Comparison of ENCODE assay signal across 11 cellular contexts in genomic region chr2:98438190-98439133, GRCh38. TPM values are rescaled to one million over a fixed set of nuclear protein-coding genes. Genes with fewer than 3 reads are reported as not detected.
DNase-seq lines count a peak whose midpoint lies in the region; ATAC-seq and TF ChIP-seq lines count a peak whose summit lies in the region.
"Had no signal": no experiment of that assay in that cellular context is flagged by ENCODE, and none has a peak within 500 bp of the region (broad histone marks: within the 10 kb centered on the region; RNA-seq: fewer than 3 reads in every experiment).

No MANE protein-coding gene starts in this region.

- H3K4me1 Mint-ChIP-seq in activated T-helper 1 cell treated with anti-CD3 and anti-CD28 coated beads, Interleukin-12 subunit alpha, Interleukin-12 subunit beta, Interleukin-2, Interleukin-4 antibody, amounts not matched to agents 30 ng/mL and 10 ng/mL and 1 ng/mL, durations not matched to agents 14 hours and 24 hours and 36 hours (ENCODE audit: low read depth): peaks cover 45% of the 10 kb centered on the region

- H3K27me3 Mint-ChIP-seq in activated T-helper 1 cell treated with anti-CD3 and anti-CD28 coated beads, Interleukin-12 subunit alpha, Interleukin-12 subunit beta, Interleukin-2, Interleukin-4 antibody, amounts not matched to agents 30 ng/mL and 10 ng/mL and 1 ng/mL, durations not matched to agents 14 hours and 24 hours and 36 hours (ENCODE audit: insufficient read depth): no peaks in the 10 kb centered on the region

- H3K4me3 ChIP-seq in GM12865 (ENCODE audit: low read depth, low read length): no peak overlapping the region

- ATAC-seq in GM19452 (IDR thresholded peaks at IDR 0.05; ENCODE audit: unreplicated experiment): peak; percentile 93
- peak; percentile 76 for ATAC-seq in HG03066 (IDR thresholded peaks at IDR 0.05; ENCODE audit: low read depth, unreplicated experiment)
- ATAC-seq in GM19397 (IDR thresholded peaks at IDR 0.05; ENCODE audit: unreplicated experiment): no peak
- ATAC-seq in left cardiac atrium: no peak
- ATAC-seq: Panc1 had no signal

- H3K36me3 Mint-ChIP-seq in activated T-helper 1 cell treated with anti-CD3 and anti-CD28 coated beads, Interleukin-12 subunit alpha, Interleukin-12 subunit beta, Interleukin-2, Interleukin-4 antibody, amounts not matched to agents 30 ng/mL and 10 ng/mL and 1 ng/mL, durations not matched to agents 14 hours and 24 hours and 36 hours (ENCODE audit: low read depth): peaks cover 8% of the 10 kb centered on the region

- no peak for TF ChIP-seq CTCF in GM12865 (IDR thresholded peaks at IDR 0.05; ENCODE audit: insufficient read depth, low read depth, low read length, missing control alignments)

- H3K27ac Mint-ChIP-seq in activated T-helper 1 cell treated with anti-CD3 and anti-CD28 coated beads, Interleukin-12 subunit alpha, Interleukin-12 subunit beta, Interleukin-2, Interleukin-4 antibody, amounts not matched to agents 30 ng/mL and 10 ng/mL and 1 ng/mL, durations not matched to agents 14 hours and 24 hours and 36 hours: peak overlapping the region; percentile 93

- peak overlapping the region; percentile 65 for H3K4me3 Mint-ChIP-seq in activated T-helper 1 cell treated with anti-CD3 and anti-CD28 coated beads, Interleukin-12 subunit alpha, Interleukin-12 subunit beta, Interleukin-2, Interleukin-4 antibody, amounts not matched to agents 30 ng/mL and 10 ng/mL and 1 ng/mL, durations not matched to agents 14 hours and 24 hours and 36 hours

- H3K9me3 Mint-ChIP-seq in activated T-helper 1 cell treated with anti-CD3 and anti-CD28 coated beads, Interleukin-12 subunit alpha, Interleukin-12 subunit beta, Interleukin-2, Interleukin-4 antibody, amounts not matched to agents 30 ng/mL and 10 ng/mL and 1 ng/mL, durations not matched to agents 14 hours and 24 hours and 36 hours: peaks cover 14% of the 10 kb centered on the region

- DNase-seq in GM12865 (ENCODE audit: low read depth) (peak; percentile 71), NCI-H2227 treated with DMSO at 0.1 percent for 48 hours (lab: John Stamatoyannopoulos, UW) (no peak), left cardiac atrium (no peak), DMS 273 (lab: John Stamatoyannopoulos, UW; ENCODE audit: unreplicated experiment) (no peak)
- DNase-seq in activated T-helper 1 cell treated with anti-CD3 and anti-CD28 coated beads, Interleukin-12 subunit alpha, Interleukin-12 subunit beta, Interleukin-2, Interleukin-4 antibody, amounts not matched to agents 30 ng/mL and 10 ng/mL and 1 ng/mL, durations not matched to agents 14 hours and 24 hours and 36 hours (ENCODE audit: low spot score): no peak
- DNase-seq: activated CD4-positive, alpha-beta T cell treated with anti-CD3 and anti-CD28 coated beads, Interleukin-2, amount 50 U/mL, for 4 hours; DMS153 had no signal

- intact Hi-C loops in activated T-helper 1 cell treated with anti-CD3 and anti-CD28 coated beads, Interleukin-12 subunit alpha, Interleukin-12 subunit beta, Interleukin-2, Interleukin-4 antibody, amounts not matched to agents 30 ng/mL and 10 ng/mL and 1 ng/mL, durations not matched to agents 14 hours and 24 hours and 36 hours (cut with micrococcal nuclease): loop anchor here (1.0 to 5.0 kb wide), 11 partner anchors 8 to 776 kb away; no protein-coding TSS in a partner anchor
- intact Hi-C loops in left cardiac atrium (cut with DNase I): no loop called here

RNA-seq across cellular contexts. Expression of gene INPP4A, which starts 6.2 kb away (rescaled TPM):
- total RNA-seq in activated T-helper 1 cell treated with anti-CD3 and anti-CD28 coated beads, Interleukin-12 subunit alpha, Interleukin-12 subunit beta, Interleukin-2, Interleukin-4 antibody, amounts not matched to agents 30 ng/mL and 10 ng/mL and 1 ng/mL, durations not matched to agents 14 hours and 24 hours and 36 hours: 54.6 and 55.7 TPM in 2 replicates
- total RNA-seq in left cardiac atrium: 10 to 100 TPM; 14.6 to 19.5 TPM

Comparison
In these comparisons a context has a peak if more than half of its experiments do, and no peak if none do; other contexts are left out.
1. ATAC-seq: peak in GM19452 (single experiment) and HG03066 (single experiment); none in GM19397 (single experiment) and left cardiac atrium (0 of 2).